Comparison of ENCODE assay signal across 8 cellular contexts in genomic region chr16:84732332-84732673, GRCh38. TPM values are rescaled to one million over a fixed set of nuclear protein-coding genes. Genes with fewer than 3 reads are reported as not detected.
A peak's percentile ranks its signal among the peaks of the same experiment; 100 is the strongest.
DNase-seq lines count a peak whose midpoint lies in the region; ATAC-seq and TF ChIP-seq lines count a peak whose summit lies in the region.
"Not testable (repeated sequence)": the region's sequence is repeated elsewhere in the genome, so short reads cannot be mapped to it uniquely, and the experiment has no call there.

No MANE protein-coding gene starts in this region.

- intact Hi-C loops in dendritic cell treated with granulocyte-macrophage colony-stimulating factor and Interleukin-4, amounts not matched to agents 40 ng/mL and 50 ng/mL, for 4 days (cut with micrococcal nuclease) = not testable (repeated sequence)

- not testable (repeated sequence) for H3K18ac ChIP-seq in H9 (ENCODE audit: insufficient read length, low read depth, low read length)

- not testable (repeated sequence) for H3K23ac ChIP-seq in H9 (ENCODE audit: insufficient read length, low read depth, low read length)

- not testable (repeated sequence) for TF ChIP-seq CTCF in H9 (conservative IDR thresholded peaks at IDR 0.05); OCI-LY3 (IDR thresholded peaks at IDR 0.05; ENCODE audit: low read depth, low read length); WTC11 (IDR thresholded peaks at IDR 0.05); neutrophil (IDR thresholded peaks at IDR 0.05)

- not testable (repeated sequence) for H3K56ac ChIP-seq in H9 (ENCODE audit: insufficient read length, low read depth, low read length)

- H3K36me3 ChIP-seq in ACC112 (ENCODE audit: insufficient read depth, low read length) (peaks cover 16% of the 10 kb centered on the region), OCI-LY3 (replicated peaks; ENCODE audit: low read depth, low read length) (peaks cover 19% of the 10 kb centered on the region), iPS-18a (ENCODE audit: control insufficient read depth, low read depth, low read length) (peaks cover 11% of the 10 kb centered on the region)
- not testable (repeated sequence) for H3K36me3 ChIP-seq in neutrophil

- H3K23me2 ChIP-seq in H9 (ENCODE audit: insufficient read length, low read depth, low read length, poor library complexity, severe bottlenecking) = not testable (repeated sequence)

- peaks cover 0 to 25% (median 21%) of the 10 kb centered on the region in 3 experiments; a peak in 5 of 7 replicates for H3K36me3 Mint-ChIP-seq in H9 (ENCODE audit: insufficient read depth in 1 of 3, low read depth in 3 of 3)
- not testable (repeated sequence) for H3K36me3 Mint-ChIP-seq in WTC11
- peaks cover 40% of the 10 kb centered on the region for H3K36me3 Mint-ChIP-seq in dendritic cell treated with granulocyte-macrophage colony-stimulating factor and Interleukin-4, amounts not matched to agents 40 ng/mL and 50 ng/mL, for 4 days (ENCODE audit: low read depth)
- H3K36me3 Mint-ChIP-seq in stimulated activated naive B cell treated with anti-CD40 and anti-IgM and Interleukin-4, amounts not matched to agents 10 μg/mL and 1 μg/mL and 100 μg/mL, for 72 hours = peaks cover 4 to 27% of the 10 kb centered on the region in 2 donors

- H4K8ac ChIP-seq in H9 (replicated peaks; ENCODE audit: insufficient read length, low read depth, low read length) = not testable (repeated sequence)

- not testable (repeated sequence) for H3K4me3 Mint-ChIP-seq in H9; WTC11; dendritic cell treated with granulocyte-macrophage colony-stimulating factor and Interleukin-4, amounts not matched to agents 40 ng/mL and 50 ng/mL, for 4 days; stimulated activated naive B cell treated with anti-CD40 and anti-IgM and Interleukin-4, amounts not matched to agents 10 μg/mL and 1 μg/mL and 100 μg/mL, for 72 hours

- not testable (repeated sequence) for H3K27me3 ChIP-seq in ACC112 (ENCODE audit: insufficient read depth, low read length); H9 (ENCODE audit: insufficient read depth, low read length); OCI-LY3 (ENCODE audit: low read depth, low read length); iPS-18a (ENCODE audit: control insufficient read depth, insufficient read depth, low read length); neutrophil

- H3K79me2 ChIP-seq in ACC112 (ENCODE audit: control insufficient read depth, insufficient read depth, low read length, unreplicated experiment) (peaks cover 85% of the 10 kb centered on the region), H9 (ENCODE audit: insufficient read depth, low read length) (peaks cover 23% of the 10 kb centered on the region; the same call in 1 of the 2 replicates), OCI-LY3 (ENCODE audit: low read length) (peaks cover 98% of the 10 kb centered on the region)

- H3K4me1 Mint-ChIP-seq in H9 (peaks cover 66 to 76% of the 10 kb centered on the region in 2 experiments), WTC11 (peaks cover 91% of the 10 kb centered on the region)
- H3K4me1 Mint-ChIP-seq in dendritic cell treated with granulocyte-macrophage colony-stimulating factor and Interleukin-4, amounts not matched to agents 40 ng/mL and 50 ng/mL, for 4 days (ENCODE audit: low read depth) = peaks cover 52% of the 10 kb centered on the region
- H3K4me1 Mint-ChIP-seq in stimulated activated naive B cell treated with anti-CD40 and anti-IgM and Interleukin-4, amounts not matched to agents 10 μg/mL and 1 μg/mL and 100 μg/mL, for 72 hours = peaks cover 21 to 56% of the 10 kb centered on the region in 2 donors

- H2BK120ac ChIP-seq in H9 (ENCODE audit: low read depth, low read length, poor library complexity, severe bottlenecking) = peak overlapping the region; percentile 81

- not testable (repeated sequence) for H3K4me2 ChIP-seq in H9 (ENCODE audit: insufficient read depth, insufficient read length, low read length)
- peak overlapping the region; percentile 49 for H3K4me2 ChIP-seq in OCI-LY3 (ENCODE audit: low read length)

- POLR2A ChIA-PET in WTC11 (lab: Charles Lee) = not testable (repeated sequence)

- H3K27ac Mint-ChIP-seq in H9 (peak overlapping the region in 2 of 3 experiments; percentile 90 to 92; a peak in 3 of 7 replicates), WTC11 (peak overlapping the region; percentile 80)
- H3K27ac Mint-ChIP-seq in dendritic cell treated with granulocyte-macrophage colony-stimulating factor and Interleukin-4, amounts not matched to agents 40 ng/mL and 50 ng/mL, for 4 days = peak overlapping the region; percentile 56
- H3K27ac Mint-ChIP-seq in stimulated activated naive B cell treated with anti-CD40 and anti-IgM and Interleukin-4, amounts not matched to agents 10 μg/mL and 1 μg/mL and 100 μg/mL, for 72 hours = peak overlapping the region; percentile 47

- H3K9me3 Mint-ChIP-seq in H9; WTC11; dendritic cell treated with granulocyte-macrophage colony-stimulating factor and Interleukin-4, amounts not matched to agents 40 ng/mL and 50 ng/mL, for 4 days; stimulated activated naive B cell treated with anti-CD40 and anti-IgM and Interleukin-4, amounts not matched to agents 10 μg/mL and 1 μg/mL and 100 μg/mL, for 72 hours: not testable (repeated sequence)

- not testable (repeated sequence) for H2AK5ac ChIP-seq in H9 (ENCODE audit: insufficient read length, low read length)

- H3K27ac ChIP-seq in ACC112 (ENCODE audit: low read depth, low read length) (peak overlapping the region; percentile 98), H9 (ENCODE audit: insufficient read length, low read depth, low read length) (peak overlapping the region; percentile 70), iPS-18a (ENCODE audit: low read length) (peak overlapping the region; percentile 60), neutrophil (peak overlapping the region; percentile 69)
- not testable (repeated sequence) for H3K27ac ChIP-seq in OCI-LY3 (ENCODE audit: low read length)

- not testable (repeated sequence) for H3K14ac ChIP-seq in H9 (ENCODE audit: insufficient read depth, low read length)

- H3K9ac ChIP-seq in H9 (ENCODE audit: extremely low read depth, insufficient read length, low read length); OCI-LY3 (ENCODE audit: low read length); iPS-18a (ENCODE audit: low read length): not testable (repeated sequence)

- not testable (repeated sequence) for H3K79me1 ChIP-seq in H9 (ENCODE audit: insufficient read depth, low read depth, low read length, poor library complexity, severe bottlenecking)

- not testable (repeated sequence) for H3K9me3 ChIP-seq in H9 (ENCODE audit: control insufficient read depth, low read depth, low read length); OCI-LY3 (ENCODE audit: insufficient read depth, low read length); iPS-18a (ENCODE audit: control insufficient read depth, low read depth, low read length); neutrophil

- not testable (repeated sequence) for H4K20me1 ChIP-seq in H9 (ENCODE audit: control insufficient read depth, insufficient read depth, insufficient read length)
- H4K20me1 ChIP-seq in OCI-LY3 (ENCODE audit: insufficient read depth, low read length) = peaks cover 84% of the 10 kb centered on the region

- H2AFZ ChIP-seq in ACC112 (ENCODE audit: low read length, unreplicated experiment); H9 (ENCODE audit: low read length); OCI-LY3 (ENCODE audit: low read depth, low read length): not testable (repeated sequence)

- H4K5ac ChIP-seq in H9 (ENCODE audit: insufficient read length, low read depth, low read length) = peak overlapping the region; percentile 42

- CTCF ChIA-PET in WTC11 (lab: Charles Lee) = interaction anchor here (1.2 to 1.3 kb wide), 2 partner anchors 60 to 109 kb away, joined by 3 read pairs; no protein-coding TSS in a partner anchor

- ATAC-seq in WTC11; stimulated activated naive B cell treated with anti-CD40 and anti-IgM and Interleukin-4, amounts not matched to agents 10 μg/mL and 1 μg/mL and 100 μg/mL, for 72 hours (replicated peaks): not testable (repeated sequence)

- not testable (repeated sequence) for DNase-seq in H9; WTC11 (ENCODE audit: low spot score); stimulated activated naive B cell treated with anti-CD40 and anti-IgM and Interleukin-4, amounts not matched to agents 10 μg/mL and 1 μg/mL and 100 μg/mL, for 72 hours

- WGBS in H9 (ENCODE audit: extremely low coverage, insufficient read length, low lambda C conversion rate) = no CpG with 5 or more reads among the region's 13 CpGs

- not testable (repeated sequence) for H3T11ph ChIP-seq in H9 (ENCODE audit: low read length)

- H2BK20ac ChIP-seq in H9 (ENCODE audit: low read depth, low read length, poor library complexity, severe bottlenecking) = not testable (repeated sequence)

- not testable (repeated sequence) for H3K27me3 Mint-ChIP-seq in H9 (ENCODE audit: low read depth); WTC11 (ENCODE audit: low read depth); dendritic cell treated with granulocyte-macrophage colony-stimulating factor and Interleukin-4, amounts not matched to agents 40 ng/mL and 50 ng/mL, for 4 days; stimulated activated naive B cell treated with anti-CD40 and anti-IgM and Interleukin-4, amounts not matched to agents 10 μg/mL and 1 μg/mL and 100 μg/mL, for 72 hours

- H3K4me1 ChIP-seq in ACC112 (ENCODE audit: control insufficient read depth, insufficient read depth, low read length, unreplicated experiment) (peaks cover 53% of the 10 kb centered on the region), H9 (ENCODE audit: insufficient read depth, low read length) (peaks cover 11% of the 10 kb centered on the region; the same call in 1 of the 2 replicates), OCI-LY3 (ENCODE audit: low read length) (peaks cover 46% of the 10 kb centered on the region), iPS-18a (ENCODE audit: control insufficient read depth, low read depth, low read length) (peaks cover 52% of the 10 kb centered on the region), neutrophil (ENCODE audit: control insufficient read depth in 1 of 2, insufficient read depth in 1 of 2, low read depth in 1 of 2, low read length in 1 of 2) (peaks cover 36 to 39% of the 10 kb centered on the region in 2 experiments)

- H4K91ac ChIP-seq in H9 (ENCODE audit: insufficient read length, low read depth, low read length) = not testable (repeated sequence)

- not testable (repeated sequence) for H2BK12ac ChIP-seq in H9 (ENCODE audit: insufficient read length, low read depth, low read length)

- not testable (repeated sequence) for H3K4ac ChIP-seq in H9 (ENCODE audit: low read depth, low read length)

- not testable (repeated sequence) for H3K4me3 ChIP-seq in ACC112 (ENCODE audit: low read depth, low read length); OCI-LY3 (ENCODE audit: low read length); iPS-18a (ENCODE audit: low read length)
- H3K4me3 ChIP-seq in neutrophil (ENCODE audit: low read depth in 1 of 2, low read length in 1 of 2) = peak overlapping the region in 1 of 2 experiments; percentile 28

- H2BK15ac ChIP-seq in H9 (ENCODE audit: low read depth, low read length) = not testable (repeated sequence)

- peak overlapping the region; percentile 80 for H2BK5ac ChIP-seq in H9 (ENCODE audit: insufficient read length, low read length)

RNA-seq across cellular contexts. Expression of gene USP10, which starts 32.5 kb away (rescaled TPM):
- 203 and 205 TPM in 2 replicates for total RNA-seq in H9 (2021)
- 138 to 152 TPM (median 139 TPM) in 3 replicates for total RNA-seq in WTC11 (2021)
